ENCODE assay signal across 18 cellular contexts in genomic region chr3:140384028-140384771, GRCh38.
"Had no signal": no experiment of that assay in that cellular context is flagged by ENCODE, and none has a peak within 500 bp of the region (broad histone marks: within the 10 kb centered on the region; RNA-seq: fewer than 3 reads in every experiment).

No MANE protein-coding gene starts in this region.

- DNase-seq: activated CD4-positive, alpha-beta T cell treated with anti-CD3 and anti-CD28 coated beads, Interleukin-2, amount 50 U/mL, for 4 hours; activated CD4-positive, CD25-positive, alpha-beta regulatory T cell treated with anti-CD3 and anti-CD28 coated beads, Interleukin-2, amount 50 U/mL, for 72 hours; activated gamma-delta T cell; activated naive CD8-positive, alpha-beta T cell treated with anti-CD3 and anti-CD28 coated beads for 36 hours; activated T-cell treated with anti-CD3 and anti-CD28 coated beads, Interleukin-2, amount 50 U/mL, for 4 hours; aorta; dorsolateral prefrontal cortex; foreskin fibroblast; glutamatergic neuron; immature natural killer cell; left cardiac atrium; T-helper 9 cell had no signal

- H3K9me3 Mint-ChIP-seq: activated naive CD8-positive, alpha-beta T cell treated with anti-CD3 and anti-CD28 coated beads for 36 hours; activated T-cell treated with anti-CD3 and anti-CD28 coated beads, Interleukin-2, amount 50 U/mL, for 4 hours; immature natural killer cell had no signal

- H3K4me3 ChIP-seq: breast epithelium, dorsolateral prefrontal cortex, skin epidermis, tibial nerve had no signal

- H3K27ac ChIP-seq: breast epithelium, dorsolateral prefrontal cortex, skin epidermis, tibial nerve had no signal

- FAIRE-seq: endometrium had no signal

- H3K4me1 Mint-ChIP-seq: activated naive CD8-positive, alpha-beta T cell treated with anti-CD3 and anti-CD28 coated beads for 36 hours; immature natural killer cell; neural crest cell had no signal

- H3K4me1 ChIP-seq: breast epithelium, tibial nerve had no signal

- H3K4me3 Mint-ChIP-seq: activated naive CD8-positive, alpha-beta T cell treated with anti-CD3 and anti-CD28 coated beads for 36 hours; activated T-cell treated with anti-CD3 and anti-CD28 coated beads, Interleukin-2, amount 50 U/mL, for 4 hours; immature natural killer cell; neural crest cell had no signal

- H3K9me3 ChIP-seq: breast epithelium, tibial nerve had no signal

- H3K36me3 Mint-ChIP-seq: activated naive CD8-positive, alpha-beta T cell treated with anti-CD3 and anti-CD28 coated beads for 36 hours; immature natural killer cell had no signal

- ATAC-seq: activated T-cell treated with anti-CD3 and anti-CD28 coated beads, Interleukin-2, amount 50 U/mL, for 4 hours; esophagus mucosa had no signal

- H3K36me3 ChIP-seq: breast epithelium, tibial nerve had no signal

- H3K27me3 ChIP-seq: breast epithelium, dorsolateral prefrontal cortex, tibial nerve had no signal

- H3K27ac Mint-ChIP-seq: activated naive CD8-positive, alpha-beta T cell treated with anti-CD3 and anti-CD28 coated beads for 36 hours; immature natural killer cell had no signal
